18 cellular contexts compared by ENCODE assay signal in the genomic region with DNA sequence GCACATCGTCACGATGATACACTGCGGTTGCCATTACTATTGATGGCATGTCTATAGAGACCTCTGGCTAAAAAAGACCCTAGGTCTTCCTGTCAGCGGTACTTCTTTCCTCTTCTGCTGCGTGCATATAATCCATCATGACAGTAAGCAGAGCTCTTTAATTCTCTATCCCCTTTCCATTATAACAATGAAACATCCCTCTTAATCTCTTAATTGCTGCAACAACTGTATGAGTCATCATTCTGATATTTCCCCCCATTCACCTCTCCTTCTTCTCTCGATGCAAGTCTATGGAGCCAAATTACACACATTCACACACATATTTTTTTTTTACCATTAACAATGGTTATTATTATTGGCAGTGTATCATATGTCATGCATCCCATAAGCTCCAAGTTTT. TPM values are rescaled to one million over a fixed set of nuclear protein-coding genes. Genes with fewer than 3 reads are reported as not detected.
DNase-seq lines count a peak whose midpoint lies in the region; ATAC-seq, FAIRE-seq and TF ChIP-seq lines count a peak whose summit lies in the region.
"Had no signal": no experiment of that assay in that cellular context is flagged by ENCODE, and none has a peak within 500 bp of the region (broad histone marks: within the 10 kb centered on the region; RNA-seq: fewer than 3 reads in every experiment).

No MANE protein-coding gene starts in this region.

- no peak overlapping the region for H2AFZ ChIP-seq in astrocyte (ENCODE audit: low read depth, low read length)
- H2AFZ ChIP-seq: hepatocyte had no signal

- no peaks in the 10 kb centered on the region for H3K27me3 ChIP-seq in astrocyte (ENCODE audit: insufficient read depth, low read length)
- no peaks in the 10 kb centered on the region for H3K27me3 ChIP-seq in foreskin keratinocyte
- no peaks in the 10 kb centered on the region for H3K27me3 ChIP-seq in pancreas
- no peaks in the 10 kb centered on the region for H3K27me3 ChIP-seq in testis
- H3K27me3 ChIP-seq: hepatocyte, upper lobe of right lung had no signal

- no peaks in the 10 kb centered on the region for H3K9me3 ChIP-seq in astrocyte (ENCODE audit: insufficient read depth, low read depth, low read length)
- no peaks in the 10 kb centered on the region for H3K9me3 ChIP-seq in pancreas
- H3K9me3 ChIP-seq in testis = no peaks in the 10 kb centered on the region
- H3K9me3 ChIP-seq in mucosa of descending colon = no peaks in the 10 kb centered on the region
- H3K9me3 ChIP-seq: upper lobe of right lung had no signal

- TF ChIP-seq CTCF in D721Med (IDR thresholded peaks at IDR 0.05; ENCODE audit: insufficient read depth, missing control alignments) (no peak), astrocyte (IDR thresholded peaks at IDR 0.05; ENCODE audit: insufficient read depth, low read depth, low read length) (no peak), foreskin keratinocyte (conservative IDR thresholded peaks at IDR 0.05) (no peak), pancreas (IDR thresholded peaks at IDR 0.05) (no peak), testis (IDR thresholded peaks at IDR 0.05) (no peak), mucosa of descending colon (IDR thresholded peaks at IDR 0.05) (no peak)

- peak overlapping the region; percentile 10 for H3K4me2 ChIP-seq in astrocyte (ENCODE audit: low read length)
- H3K4me2 ChIP-seq: hepatocyte had no signal

- H3K4me1 ChIP-seq in astrocyte (ENCODE audit: insufficient read depth, low read length) = peaks cover 4% of the 10 kb centered on the region
- H3K4me1 ChIP-seq in foreskin keratinocyte = peaks cover 43% of the 10 kb centered on the region
- H3K4me1 ChIP-seq in pancreas = no peaks in the 10 kb centered on the region
- H3K4me1 ChIP-seq in testis = no peaks in the 10 kb centered on the region
- no peaks in the 10 kb centered on the region for H3K4me1 ChIP-seq in mucosa of descending colon (ENCODE audit: low read depth)
- H3K4me1 ChIP-seq: upper lobe of right lung had no signal

- intact Hi-C loops in pancreas (cut with DNase I) (no loop called here), testis (cut with DNase I; ENCODE audit: low total_unique reads) (no loop called here), mucosa of descending colon (cut with DNase I, micrococcal nuclease) (no loop called here)

- no peak overlapping the region for H3K4me3 Mint-ChIP-seq in astrocyte (ENCODE audit: unreplicated experiment)
- H3K4me3 Mint-ChIP-seq: nephron had no signal

- TF ChIP-seq POLR2A in testis (IDR thresholded peaks at IDR 0.05) = no peak

- H3K27ac ChIP-seq in astrocyte (ENCODE audit: low read depth, low read length) (no peak overlapping the region), foreskin keratinocyte (peak overlapping the region; percentile 84), pancreas (no peak overlapping the region), testis (no peak overlapping the region)
- H3K27ac ChIP-seq: hepatocyte, upper lobe of right lung had no signal

- no peaks in the 10 kb centered on the region for H4K20me1 ChIP-seq in astrocyte (ENCODE audit: insufficient read depth, low read length)

- peak; percentile 80 for FAIRE-seq in D721Med (lab: Jason Lieb, UNC)
- FAIRE-seq in astrocyte (lab: Jason Lieb, UNC) = peak; percentile 23
- no peak for FAIRE-seq in pancreas (lab: Jason Lieb, UNC)
- FAIRE-seq: endometrium, GM12892 had no signal

- H3K4me1 Mint-ChIP-seq in astrocyte (ENCODE audit: low read depth, unreplicated experiment) = peaks cover 8% of the 10 kb centered on the region

- no peaks in the 10 kb centered on the region for H3K36me3 ChIP-seq in astrocyte (ENCODE audit: insufficient read depth, low read length)
- H3K36me3 ChIP-seq in pancreas = no peaks in the 10 kb centered on the region
- H3K36me3 ChIP-seq in testis (ENCODE audit: low read depth, missing control alignments) = no peaks in the 10 kb centered on the region
- H3K36me3 ChIP-seq in mucosa of descending colon (ENCODE audit: low read depth) = no peaks in the 10 kb centered on the region
- H3K36me3 ChIP-seq: upper lobe of right lung had no signal

- H3K4me3 ChIP-seq in astrocyte (ENCODE audit: insufficient read depth, low read depth, low read length) (no peak overlapping the region), pancreas (no peak overlapping the region), testis (no peak overlapping the region), mucosa of descending colon (no peak overlapping the region)
- H3K4me3 ChIP-seq: hepatocyte, upper lobe of right lung had no signal

- WGBS in pancreas, 2 donors = 83% methylated on average over 6 of the region's 6 CpGs
- WGBS in testis, 2 donors = 62 to 71% methylated on average over 6 of the region's 6 CpGs

- no peaks in the 10 kb centered on the region for H3K36me3 Mint-ChIP-seq in astrocyte (ENCODE audit: low read depth, unreplicated experiment)

- H3K27me3 Mint-ChIP-seq in astrocyte (ENCODE audit: low read depth, unreplicated experiment) = no peaks in the 10 kb centered on the region

- H3K27ac Mint-ChIP-seq in astrocyte (ENCODE audit: unreplicated experiment) = no peak overlapping the region
- H3K27ac Mint-ChIP-seq: nephron had no signal

- ATAC-seq in foreskin keratinocyte (peak; percentile 51), HG02571 (IDR thresholded peaks at IDR 0.05; ENCODE audit: unreplicated experiment) (no peak), pancreas (no peak), mucosa of descending colon (no peak)
- ATAC-seq: upper lobe of right lung had no signal

- no peaks in the 10 kb centered on the region for H3K9me3 Mint-ChIP-seq in astrocyte (ENCODE audit: unreplicated experiment)
- H3K9me3 Mint-ChIP-seq: nephron had no signal

- no peak overlapping the region for H3K9ac ChIP-seq in astrocyte (ENCODE audit: low read length)

- no peak for DNase-seq in D721Med (ENCODE audit: insufficient read length, low spot score)
- DNase-seq in LHCN-M2 (ENCODE audit: low read depth) = peak; percentile 77
- DNase-seq in astrocyte (ENCODE audit: low read depth) = peak; percentile 72
- peak; percentile 66 to 87 for DNase-seq in foreskin keratinocyte
- no peak for DNase-seq in pancreas
- no peak for DNase-seq in testis
- DNase-seq in mucosa of descending colon = no peak
- DNase-seq: activated naive CD4-positive, alpha-beta T cell treated with Interleukin-2 at 50 U/mL for 16 hours; C1 segment of cervical spinal cord; NCI-H526 treated with DMSO at 0.1 percent for 48 hours; retina; stimulated activated CD4-positive, alpha-beta T cell treated with anti-CD3 and anti-CD28 coated beads, Interleukin-4, amount 100 ng/mL, for 1 hour; upper lobe of right lung had no signal

- H3K79me2 ChIP-seq in astrocyte (ENCODE audit: insufficient read depth, low read length) = no peaks in the 10 kb centered on the region
- H3K79me2 ChIP-seq: hepatocyte had no signal

RNA-seq across cellular contexts. Expression of gene AKR1E2, which starts 45.2 kb away (rescaled TPM):
- total RNA-seq in LHCN-M2 (2014; rRNA removed) = 0.19 TPM in 1 of 2 replicates, not detected in the other
- not detected for polyA plus RNA-seq in LHCN-M2 (2012)
- total RNA-seq in astrocyte = 0.91 and 1.4 TPM in 2 replicates
- 1.9 and 3.7 TPM in 2 replicates for total RNA-seq in foreskin keratinocyte
- polyA plus RNA-seq in foreskin keratinocyte = 2.4 and 4.2 TPM in 2 replicates
- total RNA-seq in pancreas = 10 to 100 TPM in 1 of 6 donors, 1 to 10 TPM in 5; 1.5 to 10.2 (median 2.7) TPM
- 1 to 10 TPM in 1 of 2 donors, under 1 TPM in 1; 0.85 to 1.1 TPM for polyA plus RNA-seq in pancreas
- 10 to 100 TPM; 37.0 to 53.0 TPM for total RNA-seq in testis
- 79.6 TPM for polyA plus RNA-seq in testis (ENCODE audit: insufficient read depth, low read depth, low replicate concordance)
- 10 to 100 TPM in 1 of 3 donors, 1 to 10 TPM in 2; 6.7 to 20.4 (median 8.0) TPM for total RNA-seq in mucosa of descending colon

Comparison
In these comparisons a context has a peak if more than half of its experiments do, and no peak if none do; other contexts are left out.
1. DNase-seq: peak in LHCN-M2 (single experiment), astrocyte (single experiment) and foreskin keratinocyte (2 of 2); none in D721Med (single experiment), pancreas (0 of 6), testis (single experiment) and mucosa of descending colon (0 of 3).